1 cellular context compared by ENCODE assay signal in the genomic region with DNA sequence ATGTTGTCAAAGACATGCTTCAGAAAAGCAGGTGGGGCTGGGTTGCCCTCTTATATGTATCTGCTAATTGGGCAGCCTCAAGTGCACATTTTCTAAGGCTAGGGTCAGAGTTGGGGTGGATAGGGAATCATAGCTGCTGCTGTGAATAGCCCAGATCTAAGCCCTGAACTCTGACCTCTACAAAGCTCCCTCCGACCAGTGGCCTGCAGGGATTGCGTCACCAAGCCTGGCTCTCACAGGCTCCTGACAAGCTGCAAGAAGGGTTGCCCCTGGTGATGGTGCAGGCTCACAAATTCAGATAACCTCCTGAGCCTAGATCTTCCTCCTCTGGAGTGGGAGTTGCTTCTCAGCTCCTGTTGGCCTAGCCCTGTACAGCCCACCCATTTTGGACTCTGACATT.
TF ChIP-seq lines count a peak whose summit lies in the region.

No MANE protein-coding gene starts in this region.

TF ChIP-seq in HepG2, 621 proteins besides CTCF, POLR2A, EP300 and RAD21 (continued from another document and continues in another):
- TF ChIP-seq, protein P1, sequence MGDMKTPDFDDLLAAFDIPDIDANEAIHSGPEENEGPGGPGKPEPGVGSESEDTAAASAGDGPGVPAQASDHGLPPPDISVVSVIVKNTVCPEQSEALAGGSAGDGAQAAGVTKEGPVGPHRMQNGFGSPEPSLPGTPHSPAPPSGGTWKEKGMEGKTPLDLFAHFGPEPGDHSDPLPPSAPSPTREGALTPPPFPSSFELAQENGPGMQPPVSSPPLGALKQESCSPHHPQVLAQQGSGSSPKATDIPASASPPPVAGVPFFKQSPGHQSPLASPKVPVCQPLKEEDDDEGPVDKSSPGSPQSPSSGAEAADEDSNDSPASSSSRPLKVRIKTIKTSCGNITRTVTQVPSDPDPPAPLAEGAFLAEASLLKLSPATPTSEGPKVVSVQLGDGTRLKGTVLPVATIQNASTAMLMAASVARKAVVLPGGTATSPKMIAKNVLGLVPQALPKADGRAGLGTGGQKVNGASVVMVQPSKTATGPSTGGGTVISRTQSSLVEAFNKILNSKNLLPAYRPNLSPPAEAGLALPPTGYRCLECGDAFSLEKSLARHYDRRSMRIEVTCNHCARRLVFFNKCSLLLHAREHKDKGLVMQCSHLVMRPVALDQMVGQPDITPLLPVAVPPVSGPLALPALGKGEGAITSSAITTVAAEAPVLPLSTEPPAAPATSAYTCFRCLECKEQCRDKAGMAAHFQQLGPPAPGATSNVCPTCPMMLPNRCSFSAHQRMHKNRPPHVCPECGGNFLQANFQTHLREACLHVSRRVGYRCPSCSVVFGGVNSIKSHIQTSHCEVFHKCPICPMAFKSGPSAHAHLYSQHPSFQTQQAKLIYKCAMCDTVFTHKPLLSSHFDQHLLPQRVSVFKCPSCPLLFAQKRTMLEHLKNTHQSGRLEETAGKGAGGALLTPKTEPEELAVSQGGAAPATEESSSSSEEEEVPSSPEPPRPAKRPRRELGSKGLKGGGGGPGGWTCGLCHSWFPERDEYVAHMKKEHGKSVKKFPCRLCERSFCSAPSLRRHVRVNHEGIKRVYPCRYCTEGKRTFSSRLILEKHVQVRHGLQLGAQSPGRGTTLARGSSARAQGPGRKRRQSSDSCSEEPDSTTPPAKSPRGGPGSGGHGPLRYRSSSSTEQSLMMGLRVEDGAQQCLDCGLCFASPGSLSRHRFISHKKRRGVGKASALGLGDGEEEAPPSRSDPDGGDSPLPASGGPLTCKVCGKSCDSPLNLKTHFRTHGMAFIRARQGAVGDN (CRISPR knock-in tag; IDR thresholded peaks at IDR 0.05): peak; percentile 64
- TF ChIP-seq HNF4G (IDR thresholded peaks at IDR 0.05; ENCODE audit: borderline replicate concordance, low read depth, low read length): peak; percentile 66; the same call in 1 of the 2 replicates
- TF ChIP-seq HNF4G (CRISPR knock-in tag; IDR thresholded peaks at IDR 0.05; ENCODE audit: borderline replicate concordance, low read depth): peak; percentile 71; the same call in 1 of the 2 replicates
- peak; percentile 49; the same call in 1 of the 2 replicates for TF ChIP-seq ZNF644 (CRISPR knock-in tag; IDR thresholded peaks at IDR 0.05; ENCODE audit: low read depth)
- TF ChIP-seq NFYB (CRISPR knock-in tag; IDR thresholded peaks at IDR 0.05): peak; percentile 34
- peak; percentile 27; the same call in 1 of the 2 replicates for TF ChIP-seq RFX1 (IDR thresholded peaks at IDR 0.05)
- TF ChIP-seq HNRNPLL (IDR thresholded peaks at IDR 0.05; ENCODE audit: low read depth, low read length, poor library complexity, severe bottlenecking): no peak
- no peak for TF ChIP-seq ZNF44 (CRISPR knock-in tag; IDR thresholded peaks at IDR 0.05)
- TF ChIP-seq, protein P2, sequence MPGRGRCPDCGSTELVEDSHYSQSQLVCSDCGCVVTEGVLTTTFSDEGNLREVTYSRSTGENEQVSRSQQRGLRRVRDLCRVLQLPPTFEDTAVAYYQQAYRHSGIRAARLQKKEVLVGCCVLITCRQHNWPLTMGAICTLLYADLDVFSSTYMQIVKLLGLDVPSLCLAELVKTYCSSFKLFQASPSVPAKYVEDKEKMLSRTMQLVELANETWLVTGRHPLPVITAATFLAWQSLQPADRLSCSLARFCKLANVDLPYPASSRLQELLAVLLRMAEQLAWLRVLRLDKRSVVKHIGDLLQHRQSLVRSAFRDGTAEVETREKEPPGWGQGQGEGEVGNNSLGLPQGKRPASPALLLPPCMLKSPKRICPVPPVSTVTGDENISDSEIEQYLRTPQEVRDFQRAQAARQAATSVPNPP (CRISPR knock-in tag; IDR thresholded peaks at IDR 0.05): no peak
- TF ChIP-seq HCFC1 (IDR thresholded peaks at IDR 0.05; ENCODE audit: low read depth, low read length): no peak
- TF ChIP-seq ZSCAN30 (CRISPR knock-in tag; IDR thresholded peaks at IDR 0.05): no peak
- 0 out of 2 replicates have a peak, but pooled peaks have one; percentile 15 for TF ChIP-seq KDM1A (CRISPR knock-in tag; IDR thresholded peaks at IDR 0.05)
- TF ChIP-seq, protein P3, sequence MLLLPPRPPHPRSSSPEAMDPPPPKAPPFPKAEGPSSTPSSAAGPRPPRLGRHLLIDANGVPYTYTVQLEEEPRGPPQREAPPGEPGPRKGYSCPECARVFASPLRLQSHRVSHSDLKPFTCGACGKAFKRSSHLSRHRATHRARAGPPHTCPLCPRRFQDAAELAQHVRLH (CRISPR knock-in tag; IDR thresholded peaks at IDR 0.05; ENCODE audit: borderline replicate concordance, low read depth): peak; percentile 34; the same call in 1 of the 2 replicates
- TF ChIP-seq CCDC6 (CRISPR knock-in tag; IDR thresholded peaks at IDR 0.05): no peak
- TF ChIP-seq ZMYM3 (CRISPR knock-in tag; IDR thresholded peaks at IDR 0.05): peak; percentile 19; the same call in 1 of the 2 replicates
- peak; percentile 50; the same call in 1 of the 2 replicates for TF ChIP-seq KAT8 (CRISPR knock-in tag; IDR thresholded peaks at IDR 0.05)
- TF ChIP-seq, protein P4, sequence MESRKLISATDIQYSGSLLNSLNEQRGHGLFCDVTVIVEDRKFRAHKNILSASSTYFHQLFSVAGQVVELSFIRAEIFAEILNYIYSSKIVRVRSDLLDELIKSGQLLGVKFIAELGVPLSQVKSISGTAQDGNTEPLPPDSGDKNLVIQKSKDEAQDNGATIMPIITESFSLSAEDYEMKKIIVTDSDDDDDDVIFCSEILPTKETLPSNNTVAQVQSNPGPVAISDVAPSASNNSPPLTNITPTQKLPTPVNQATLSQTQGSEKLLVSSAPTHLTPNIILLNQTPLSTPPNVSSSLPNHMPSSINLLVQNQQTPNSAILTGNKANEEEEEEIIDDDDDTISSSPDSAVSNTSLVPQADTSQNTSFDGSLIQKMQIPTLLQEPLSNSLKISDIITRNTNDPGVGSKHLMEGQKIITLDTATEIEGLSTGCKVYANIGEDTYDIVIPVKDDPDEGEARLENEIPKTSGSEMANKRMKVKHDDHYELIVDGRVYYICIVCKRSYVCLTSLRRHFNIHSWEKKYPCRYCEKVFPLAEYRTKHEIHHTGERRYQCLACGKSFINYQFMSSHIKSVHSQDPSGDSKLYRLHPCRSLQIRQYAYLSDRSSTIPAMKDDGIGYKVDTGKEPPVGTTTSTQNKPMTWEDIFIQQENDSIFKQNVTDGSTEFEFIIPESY (CRISPR knock-in tag; IDR thresholded peaks at IDR 0.05): no peak
- TF ChIP-seq, protein P5, sequence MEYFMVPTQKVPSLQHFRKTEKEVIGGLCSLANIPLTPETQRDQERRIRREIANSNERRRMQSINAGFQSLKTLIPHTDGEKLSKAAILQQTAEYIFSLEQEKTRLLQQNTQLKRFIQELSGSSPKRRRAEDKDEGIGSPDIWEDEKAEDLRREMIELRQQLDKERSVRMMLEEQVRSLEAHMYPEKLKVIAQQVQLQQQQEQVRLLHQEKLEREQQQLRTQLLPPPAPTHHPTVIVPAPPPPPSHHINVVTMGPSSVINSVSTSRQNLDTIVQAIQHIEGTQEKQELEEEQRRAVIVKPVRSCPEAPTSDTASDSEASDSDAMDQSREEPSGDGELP (IDR thresholded peaks at IDR 0.05; ENCODE audit: borderline replicate concordance, low read depth): peak; percentile 50; the same call in 1 of the 2 replicates
- peak; percentile 90 for TF ChIP-seq NR2F6 (IDR thresholded peaks at IDR 0.05)
- TF ChIP-seq NR2F6 (CRISPR knock-in tag; IDR thresholded peaks at IDR 0.05): peak; percentile 95
- TF ChIP-seq HDAC1 (CRISPR knock-in tag; IDR thresholded peaks at IDR 0.05): peak; percentile 39; the same call in 1 of the 2 replicates
- TF ChIP-seq GATAD2A (CRISPR knock-in tag; IDR thresholded peaks at IDR 0.05): peak; percentile 84
- TF ChIP-seq ZZZ3 (CRISPR knock-in tag; IDR thresholded peaks at IDR 0.05; ENCODE audit: borderline replicate concordance): no peak
- TF ChIP-seq MXI1 (IDR thresholded peaks at IDR 0.05; ENCODE audit: borderline replicate concordance, low read depth, low read length): 0 out of 3 replicates have a peak, but pooled peaks have one; percentile 26
- TF ChIP-seq ZNF510 (CRISPR knock-in tag; IDR thresholded peaks at IDR 0.05; ENCODE audit: low read depth): no peak
- TF ChIP-seq ZNF607 (CRISPR knock-in tag; IDR thresholded peaks at IDR 0.05; ENCODE audit: borderline replicate concordance): no peak
- TF ChIP-seq, protein P6, sequence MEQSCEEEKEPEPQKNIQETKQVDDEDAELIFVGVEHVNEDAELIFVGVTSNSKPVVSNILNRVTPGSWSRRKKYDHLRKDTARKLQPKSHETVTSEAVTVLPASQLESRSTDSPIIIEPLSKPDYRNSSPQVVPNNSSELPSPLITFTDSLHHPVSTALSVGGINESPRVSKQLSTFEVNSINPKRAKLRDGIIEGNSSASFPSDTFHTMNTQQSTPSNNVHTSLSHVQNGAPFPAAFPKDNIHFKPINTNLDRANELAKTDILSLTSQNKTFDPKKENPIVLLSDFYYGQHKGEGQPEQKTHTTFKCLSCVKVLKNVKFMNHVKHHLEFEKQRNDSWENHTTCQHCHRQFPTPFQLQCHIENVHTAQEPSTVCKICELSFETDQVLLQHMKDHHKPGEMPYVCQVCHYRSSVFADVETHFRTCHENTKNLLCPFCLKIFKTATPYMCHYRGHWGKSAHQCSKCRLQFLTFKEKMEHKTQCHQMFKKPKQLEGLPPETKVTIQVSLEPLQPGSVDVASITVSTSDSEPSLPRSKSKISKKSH (CRISPR knock-in tag; IDR thresholded peaks at IDR 0.05; ENCODE audit: borderline replicate concordance): no peak
- no peak for TF ChIP-seq KLF11 (CRISPR knock-in tag; IDR thresholded peaks at IDR 0.05)
- 0 out of 2 replicates have a peak, but pooled peaks have one; percentile 53 for TF ChIP-seq IRX3 (CRISPR knock-in tag; IDR thresholded peaks at IDR 0.05; ENCODE audit: borderline replicate concordance, low read depth)
- TF ChIP-seq ZNF672 (CRISPR knock-in tag; IDR thresholded peaks at IDR 0.05): no peak
- TF ChIP-seq MTA1 (CRISPR knock-in tag; IDR thresholded peaks at IDR 0.05; ENCODE audit: borderline replicate concordance): peak; percentile 32; the same call in 1 of the 2 replicates
- no peak for TF ChIP-seq ISX (CRISPR knock-in tag; conservative IDR thresholded peaks at IDR 0.05)
- TF ChIP-seq XRCC5 (optimal IDR thresholded peaks at IDR 0.05; ENCODE audit: low read length): peak; percentile 83
- TF ChIP-seq, protein P7, sequence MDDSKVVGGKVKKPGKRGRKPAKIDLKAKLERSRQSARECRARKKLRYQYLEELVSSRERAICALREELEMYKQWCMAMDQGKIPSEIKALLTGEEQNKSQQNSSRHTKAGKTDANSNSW (CRISPR knock-in tag; IDR thresholded peaks at IDR 0.05; ENCODE audit: borderline replicate concordance): no peak
- TF ChIP-seq, protein P8, sequence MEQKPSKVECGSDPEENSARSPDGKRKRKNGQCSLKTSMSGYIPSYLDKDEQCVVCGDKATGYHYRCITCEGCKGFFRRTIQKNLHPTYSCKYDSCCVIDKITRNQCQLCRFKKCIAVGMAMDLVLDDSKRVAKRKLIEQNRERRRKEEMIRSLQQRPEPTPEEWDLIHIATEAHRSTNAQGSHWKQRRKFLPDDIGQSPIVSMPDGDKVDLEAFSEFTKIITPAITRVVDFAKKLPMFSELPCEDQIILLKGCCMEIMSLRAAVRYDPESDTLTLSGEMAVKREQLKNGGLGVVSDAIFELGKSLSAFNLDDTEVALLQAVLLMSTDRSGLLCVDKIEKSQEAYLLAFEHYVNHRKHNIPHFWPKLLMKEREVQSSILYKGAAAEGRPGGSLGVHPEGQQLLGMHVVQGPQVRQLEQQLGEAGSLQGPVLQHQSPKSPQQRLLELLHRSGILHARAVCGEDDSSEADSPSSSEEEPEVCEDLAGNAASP (CRISPR knock-in tag; IDR thresholded peaks at IDR 0.05; ENCODE audit: borderline replicate concordance): peak; percentile 72
- no peak for TF ChIP-seq ATF7-NPFF (CRISPR knock-in tag; IDR thresholded peaks at IDR 0.05; ENCODE audit: low read depth)
- TF ChIP-seq TARDBP (CRISPR knock-in tag; IDR thresholded peaks at IDR 0.05): 0 out of 2 replicates have a peak, but pooled peaks have one; percentile 24
- TF ChIP-seq, protein P9, sequence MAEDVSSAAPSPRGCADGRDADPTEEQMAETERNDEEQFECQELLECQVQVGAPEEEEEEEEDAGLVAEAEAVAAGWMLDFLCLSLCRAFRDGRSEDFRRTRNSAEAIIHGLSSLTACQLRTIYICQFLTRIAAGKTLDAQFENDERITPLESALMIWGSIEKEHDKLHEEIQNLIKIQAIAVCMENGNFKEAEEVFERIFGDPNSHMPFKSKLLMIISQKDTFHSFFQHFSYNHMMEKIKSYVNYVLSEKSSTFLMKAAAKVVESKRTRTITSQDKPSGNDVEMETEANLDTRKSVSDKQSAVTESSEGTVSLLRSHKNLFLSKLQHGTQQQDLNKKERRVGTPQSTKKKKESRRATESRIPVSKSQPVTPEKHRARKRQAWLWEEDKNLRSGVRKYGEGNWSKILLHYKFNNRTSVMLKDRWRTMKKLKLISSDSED (CRISPR knock-in tag; IDR thresholded peaks at IDR 0.05): no peak
- TF ChIP-seq ZFYVE20 (CRISPR knock-in tag; IDR thresholded peaks at IDR 0.05; ENCODE audit: borderline replicate concordance, low read depth): no peak
- TF ChIP-seq HOXA3 (CRISPR knock-in tag; IDR thresholded peaks at IDR 0.05): peak; percentile 41; the same call in 1 of the 2 replicates
- TF ChIP-seq, protein P10, sequence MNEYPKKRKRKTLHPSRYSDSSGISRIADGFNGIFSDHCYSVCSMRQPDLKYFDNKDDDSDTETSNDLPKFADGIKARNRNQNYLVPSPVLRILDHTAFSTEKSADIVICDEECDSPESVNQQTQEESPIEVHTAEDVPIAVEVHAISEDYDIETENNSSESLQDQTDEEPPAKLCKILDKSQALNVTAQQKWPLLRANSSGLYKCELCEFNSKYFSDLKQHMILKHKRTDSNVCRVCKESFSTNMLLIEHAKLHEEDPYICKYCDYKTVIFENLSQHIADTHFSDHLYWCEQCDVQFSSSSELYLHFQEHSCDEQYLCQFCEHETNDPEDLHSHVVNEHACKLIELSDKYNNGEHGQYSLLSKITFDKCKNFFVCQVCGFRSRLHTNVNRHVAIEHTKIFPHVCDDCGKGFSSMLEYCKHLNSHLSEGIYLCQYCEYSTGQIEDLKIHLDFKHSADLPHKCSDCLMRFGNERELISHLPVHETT (CRISPR knock-in tag; conservative IDR thresholded peaks at IDR 0.05): no peak
- peak; percentile 46; the same call in 1 of the 2 replicates for TF ChIP-seq KMT2B (CRISPR knock-in tag; IDR thresholded peaks at IDR 0.05)
- TF ChIP-seq ZNF549 (CRISPR knock-in tag; IDR thresholded peaks at IDR 0.05): no peak
- peak; percentile 92 for TF ChIP-seq GFI1 (CRISPR knock-in tag; IDR thresholded peaks at IDR 0.05; ENCODE audit: borderline replicate concordance)
- TF ChIP-seq ATF7 (IDR thresholded peaks at IDR 0.05): peak; percentile 75
- TF ChIP-seq ATF7 (CRISPR knock-in tag; IDR thresholded peaks at IDR 0.05): peak; percentile 64; the same call in 1 of the 2 replicates
- TF ChIP-seq, protein P11, sequence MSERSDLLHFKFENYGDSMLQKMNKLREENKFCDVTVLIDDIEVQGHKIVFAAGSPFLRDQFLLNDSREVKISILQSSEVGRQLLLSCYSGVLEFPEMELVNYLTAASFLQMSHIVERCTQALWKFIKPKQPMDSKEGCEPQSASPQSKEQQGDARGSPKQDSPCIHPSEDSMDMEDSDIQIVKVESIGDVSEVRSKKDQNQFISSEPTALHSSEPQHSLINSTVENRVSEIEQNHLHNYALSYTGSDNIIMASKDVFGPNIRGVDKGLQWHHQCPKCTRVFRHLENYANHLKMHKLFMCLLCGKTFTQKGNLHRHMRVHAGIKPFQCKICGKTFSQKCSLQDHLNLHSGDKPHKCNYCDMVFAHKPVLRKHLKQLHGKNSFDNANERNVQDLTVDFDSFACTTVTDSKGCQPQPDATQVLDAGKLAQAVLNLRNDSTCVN (CRISPR knock-in tag; IDR thresholded peaks at IDR 0.05; ENCODE audit: borderline replicate concordance): 0 out of 2 replicates have a peak, but pooled peaks have one; percentile 41
- TF ChIP-seq PHF21A (CRISPR knock-in tag; IDR thresholded peaks at IDR 0.05): peak; percentile 44; the same call in 1 of the 2 replicates
- peak; percentile 67; the same call in 1 of the 2 replicates for TF ChIP-seq KDM2A (CRISPR knock-in tag; IDR thresholded peaks at IDR 0.05; ENCODE audit: borderline replicate concordance, low read depth)
- no peak for TF ChIP-seq CENPT (CRISPR knock-in tag; IDR thresholded peaks at IDR 0.05; ENCODE audit: low read depth)
